ENCODE assay signal across 8 cellular contexts in the genomic region with DNA sequence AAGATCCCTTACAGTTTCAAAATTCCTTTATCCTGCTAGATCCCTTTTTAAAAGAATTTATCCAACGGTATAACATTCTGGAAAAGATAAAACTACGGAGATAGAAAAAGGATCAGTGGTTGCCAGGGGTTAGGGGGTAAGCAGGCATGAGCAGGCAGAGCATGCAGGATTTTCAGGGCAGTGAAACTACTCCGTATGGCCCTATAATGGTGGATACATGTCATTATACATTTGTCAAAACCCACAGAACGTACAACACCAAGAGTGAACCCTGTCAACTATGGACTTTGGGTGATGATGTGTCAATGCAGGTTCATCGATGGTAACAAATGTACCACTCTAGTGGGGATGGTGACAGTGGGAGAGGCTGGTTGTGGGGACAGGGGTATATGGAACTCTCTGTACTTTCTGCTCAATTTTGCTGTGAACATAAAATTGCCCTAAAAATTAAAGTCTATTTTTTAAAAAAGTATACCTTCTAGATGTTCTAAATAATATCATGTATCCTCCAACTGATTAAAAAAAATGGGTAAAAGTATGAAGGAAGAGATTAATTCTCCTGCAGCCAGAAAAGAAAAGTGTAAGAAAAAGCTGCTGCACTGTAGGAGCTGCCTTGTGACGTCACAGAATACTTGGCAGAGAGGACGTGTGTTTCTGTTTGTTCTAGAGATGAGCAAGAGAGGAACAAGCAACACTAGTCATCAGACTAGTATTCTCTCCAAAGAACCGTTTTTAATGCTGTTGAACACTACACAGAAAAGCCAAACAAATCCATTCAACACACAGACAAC. TPM values are rescaled to one million over a fixed set of nuclear protein-coding genes. Genes with fewer than 3 reads are reported as not detected.
DNase-seq lines count a peak whose midpoint lies in the region; ATAC-seq, FAIRE-seq and TF ChIP-seq lines count a peak whose summit lies in the region.

No MANE protein-coding gene starts in this region.

- peak overlapping the region; percentile 99 for H3K27ac Mint-ChIP-seq in activated T-cell treated with anti-CD3 and anti-CD28 coated beads, Interleukin-2, amount 50 U/mL, for 72 hours
- H3K27ac Mint-ChIP-seq in brain, result peak overlapping the region in 4 of 5 experiments; percentile 37 to 97 (median 72)

- H3K4me3 Mint-ChIP-seq in activated T-cell treated with anti-CD3 and anti-CD28 coated beads, Interleukin-2, amount 50 U/mL, for 72 hours, result peak overlapping the region; percentile 85 to 91
- peak overlapping the region in 1 of 5 experiments; percentile 76 for H3K4me3 Mint-ChIP-seq in brain

- H3K9me3 Mint-ChIP-seq in activated T-cell treated with anti-CD3 and anti-CD28 coated beads, Interleukin-2, amount 50 U/mL, for 72 hours, result peaks cover 3 to 5% of the 10 kb centered on the region in 2 donors
- peaks cover 8 to 22% (median 17%) of the 10 kb centered on the region in 5 experiments for H3K9me3 Mint-ChIP-seq in brain

- DNase-seq in activated T-cell treated with anti-CD3 and anti-CD28 coated beads, Interleukin-2, amount 50 U/mL, for 72 hours, result peak; percentile 63 to 64
- no peak for DNase-seq in activated T-cell treated with anti-CD3 and anti-CD28 coated beads, Interleukin-2, amount 50 U/mL, for 1 hour
- peak; percentile 49 for DNase-seq in NCI-H446 treated with DMSO at 0.1 percent for 48 hours (lab: John Stamatoyannopoulos, UW)
- DNase-seq in kidney tubule cell (ENCODE audit: low spot score), result peak; percentile 70
- peak; percentile 62 for DNase-seq in urothelium cell line (ENCODE audit: low spot score)
- no peak for DNase-seq in SKM-1 treated with dmso at 0.1 percent for 144 hours (lab: John Stamatoyannopoulos, UW; ENCODE audit: unreplicated experiment)

- FAIRE-seq in urothelium cell line (lab: Jason Lieb, UNC), result no peak

- ATAC-seq in activated T-cell treated with anti-CD3 and anti-CD28 coated beads, Interleukin-2, amount 50 U/mL, for 72 hours (replicated peaks in 1 of 2), result peak; percentile 97 to 99
- ATAC-seq in HG02759 (IDR thresholded peaks at IDR 0.05; ENCODE audit: unreplicated experiment), result peak; percentile 94

- no peaks in the 10 kb centered on the region for H3K27me3 Mint-ChIP-seq in activated T-cell treated with anti-CD3 and anti-CD28 coated beads, Interleukin-2, amount 50 U/mL, for 72 hours (ENCODE audit: low read depth)
- H3K27me3 Mint-ChIP-seq in brain, result peaks cover 5% of the 10 kb centered on the region

- no peak for TF ChIP-seq CTCF in brain (conservative IDR thresholded peaks at IDR 0.05)

- peaks cover 82% of the 10 kb centered on the region for H3K4me1 Mint-ChIP-seq in activated T-cell treated with anti-CD3 and anti-CD28 coated beads, Interleukin-2, amount 50 U/mL, for 72 hours (ENCODE audit: low read depth)
- peaks cover 35% of the 10 kb centered on the region for H3K4me1 Mint-ChIP-seq in brain

- H3K36me3 Mint-ChIP-seq in activated T-cell treated with anti-CD3 and anti-CD28 coated beads, Interleukin-2, amount 50 U/mL, for 72 hours (ENCODE audit: insufficient read depth in 2 of 2), result peaks cover 12 to 18% of the 10 kb centered on the region in 2 donors
- peaks cover 26% of the 10 kb centered on the region for H3K36me3 Mint-ChIP-seq in brain

RNA-seq across cellular contexts. Expression of gene ANKRD44, which starts 23.6 kb away (rescaled TPM):
- total RNA-seq in activated T-cell treated with anti-CD3 and anti-CD28 coated beads, Interleukin-2, amount 50 U/mL, for 72 hours, result 100 to 1,000 TPM; 114 to 141 TPM
- polyA plus RNA-seq in brain (ENCODE audit: insufficient read depth, low read depth, low replicate concordance), result 2.5 TPM

Comparison
In these comparisons a context has a peak if more than half of its experiments do, and no peak if none do; other contexts are left out.
1. DNase-seq: peak in activated T-cell treated with anti-CD3 and anti-CD28 coated beads, Interleukin-2, amount 50 U/mL, for 72 hours (2 of 2), NCI-H446 treated with DMSO at 0.1 percent for 48 hours (single experiment), kidney tubule cell (single experiment) and urothelium cell line (single experiment); none in activated T-cell treated with anti-CD3 and anti-CD28 coated beads, Interleukin-2, amount 50 U/mL, for 1 hour (single experiment) and SKM-1 treated with dmso at 0.1 percent for 144 hours (single experiment).